ENCODE assay signal across 8 cellular contexts in genomic region chr12:69469854-69470188, GRCh38. TPM values are rescaled to one million over a fixed set of nuclear protein-coding genes. Genes with fewer than 3 reads are reported as not detected.
A peak's percentile ranks its signal among the peaks of the same experiment; 100 is the strongest.
DNase-seq lines count a peak whose midpoint lies in the region; ATAC-seq and TF ChIP-seq lines count a peak whose summit lies in the region.

No MANE protein-coding gene starts in this region.

- H3K36me3 Mint-ChIP-seq in memory B cell: peaks cover 10% of the 10 kb centered on the region

- H3K27me3 ChIP-seq in body of pancreas (no peaks in the 10 kb centered on the region), aorta (ENCODE audit: control insufficient read depth in 1 of 2, insufficient read depth in 2 of 2, low read length in 1 of 2) (no peaks in the 10 kb centered on the region)

- peak overlapping the region; percentile 99 for H3K4me3 Mint-ChIP-seq in memory B cell

- peak overlapping the region; percentile 99 for H3K27ac Mint-ChIP-seq in memory B cell

- ATAC-seq in Right ventricle myocardium superior (ENCODE audit: poor library complexity): peak; percentile 7
- ATAC-seq in left ventricle myocardium superior: no peak
- peak; percentile 8 for ATAC-seq in body of pancreas
- ATAC-seq in memory B cell (ENCODE audit: low read depth): no peak
- ATAC-seq in aorta (ENCODE audit: low FRiP score): peak; percentile 5
- no peak for ATAC-seq in left colon

- H3K4me1 Mint-ChIP-seq in memory B cell: peaks cover 40% of the 10 kb centered on the region

- DNase-seq in Right ventricle myocardium superior: no peak
- no peak for DNase-seq in left ventricle myocardium superior
- no peak for DNase-seq in body of pancreas
- DNase-seq in memory B cell (ENCODE audit: low spot score in 2 of 2): no peak
- no peak for DNase-seq in aorta
- DNase-seq in NCI-H1694 (lab: John Stamatoyannopoulos, UW): no peak
- no peak for DNase-seq in Kasumi-1 (lab: John Stamatoyannopoulos, UW)
- DNase-seq in left colon: no peak

- H3K27ac ChIP-seq in body of pancreas: peak overlapping the region in 3 of 4 donors; percentile 89 to 95 (median 91)
- peak overlapping the region in 1 of 2 donors; percentile 74 for H3K27ac ChIP-seq in aorta (ENCODE audit: low read depth in 1 of 2, low read length in 2 of 2)

- TF ChIP-seq POLR2A in body of pancreas (IDR thresholded peaks at IDR 0.05): no peak

- no peaks in the 10 kb centered on the region for H3K9me3 ChIP-seq in body of pancreas
- no peaks in the 10 kb centered on the region for H3K9me3 ChIP-seq in aorta (ENCODE audit: control insufficient read depth, low read length)

- no peaks in the 10 kb centered on the region for H3K9me3 Mint-ChIP-seq in memory B cell

- H3K27me3 Mint-ChIP-seq in memory B cell: no peaks in the 10 kb centered on the region

- H3K36me3 ChIP-seq in body of pancreas (replicated peaks in 1 of 2; ENCODE audit: insufficient read depth in 1 of 2, low read depth in 2 of 2): no peaks in the 10 kb centered on the region
- H3K36me3 ChIP-seq in aorta (ENCODE audit: control insufficient read depth in 1 of 2, insufficient read depth in 2 of 2, low read length in 1 of 2): no peaks in the 10 kb centered on the region

- 3 to 6% methylated on average over 10 of the region's 10 CpGs for WGBS in body of pancreas, 2 donors
- 7 to 8% methylated on average over 10 of the region's 10 CpGs for WGBS in aorta, 2 donors

- H3K4me1 ChIP-seq in body of pancreas (peaks cover 33% of the 10 kb centered on the region), aorta (ENCODE audit: control insufficient read depth in 1 of 2, insufficient read depth in 2 of 2, low read length in 2 of 2) (peaks cover 2 to 14% of the 10 kb centered on the region in 2 donors)

- H3K4me3 ChIP-seq in body of pancreas (peak overlapping the region; percentile 63 to 95), aorta (ENCODE audit: low read length in 2 of 2) (peak overlapping the region; percentile 94 to 97)

- intact Hi-C loops in Right ventricle myocardium superior (cut with DNase I): loop anchor here (5.0 to 10.0 kb wide), 2 partner anchors 55 to 102 kb away; no protein-coding TSS in a partner anchor
- intact Hi-C loops in left ventricle myocardium superior (cut with micrococcal nuclease): no loop called here
- intact Hi-C loops in body of pancreas (cut with DNase I): no loop called here
- intact Hi-C loops in aorta (cut with DNase I): loop anchor here (2.0 to 10.0 kb wide), 4 partner anchors 63 to 102 kb away; no protein-coding TSS in a partner anchor
- intact Hi-C loops in left colon (cut with DNase I, micrococcal nuclease): loop anchor here in 1 of 2 donors (5.0 kb wide), 1 partner anchor 102 kb away; no protein-coding TSS in a partner anchor

- TF ChIP-seq CTCF in body of pancreas (IDR thresholded peaks at IDR 0.05): no peak

RNA-seq across cellular contexts. Expression of gene FRS2, which starts 0.4 kb away (rescaled TPM):
- total RNA-seq in Right ventricle myocardium superior (18.0 TPM), left ventricle myocardium superior (25.2 TPM), body of pancreas (10 to 100 TPM in 1 of 2 donors, 1 to 10 TPM in 1; 4.9 to 14.3 TPM), aorta (10 to 100 TPM; 38.3 to 44.5 TPM), left colon (10 to 100 TPM; 25.8 TPM)
- polyA plus RNA-seq in aorta: 10 to 100 TPM in 1 of 2 donors, 1 to 10 TPM in 1; 5.0 to 10.2 TPM

Comparison
In these comparisons a context has a peak if more than half of its experiments do, and no peak if none do; other contexts are left out.
1. ATAC-seq: peak in Right ventricle myocardium superior (single experiment), body of pancreas (single experiment) and aorta (single experiment); none in left ventricle myocardium superior (single experiment), memory B cell (single experiment) and left colon (single experiment).
2. intact Hi-C loops: an anchor here in Right ventricle myocardium superior (5.0 to 10.0 kb wide) and aorta (2.0 to 10.0 kb wide); none called in left ventricle myocardium superior and body of pancreas.